11 cellular contexts compared by ENCODE assay signal in genomic region chr16:72788269-72788809, GRCh38.
A peak's percentile ranks its signal among the peaks of the same experiment; 100 is the strongest.
DNase-seq lines count a peak whose midpoint lies in the region; ATAC-seq and TF ChIP-seq lines count a peak whose summit lies in the region.
"Had no signal": no experiment of that assay in that cellular context is flagged by ENCODE, and none has a peak within 500 bp of the region (broad histone marks: within the 10 kb centered on the region; RNA-seq: fewer than 3 reads in every experiment).

No MANE protein-coding gene starts in this region.

- H3K4me1 Mint-ChIP-seq in activated T-cell treated with anti-CD3 and anti-CD28 coated beads, Interleukin-2, amount 50 U/mL, for 72 hours (ENCODE audit: low read depth): peaks cover 17% of the 10 kb centered on the region
- H3K4me1 Mint-ChIP-seq in activated naive CD8-positive, alpha-beta T cell treated with anti-CD3 and anti-CD28 coated beads for 36 hours: peaks cover 33% of the 10 kb centered on the region

- peak in 1 of 2 donors; percentile 2 for ATAC-seq in activated T-cell treated with anti-CD3 and anti-CD28 coated beads, Interleukin-2, amount 50 U/mL, for 72 hours (replicated peaks in 1 of 2)
- ATAC-seq in lower lobe of right lung (peak in 1 of 2 donors; percentile 5), thoracic aorta (ENCODE audit: insufficient number of reproducible peaks, low FRiP score, low read depth) (no peak), GM18870 (IDR thresholded peaks at IDR 0.05; ENCODE audit: unreplicated experiment) (no peak), HG03175 (IDR thresholded peaks at IDR 0.05; ENCODE audit: unreplicated experiment) (no peak)

- no peak overlapping the region for H3K27ac Mint-ChIP-seq in activated T-cell treated with anti-CD3 and anti-CD28 coated beads, Interleukin-2, amount 50 U/mL, for 72 hours
- peak overlapping the region; percentile 84 for H3K27ac Mint-ChIP-seq in activated naive CD8-positive, alpha-beta T cell treated with anti-CD3 and anti-CD28 coated beads for 36 hours

- no peak for DNase-seq in activated T-cell treated with anti-CD3 and anti-CD28 coated beads, Interleukin-2, amount 50 U/mL, for 72 hours
- no peak for DNase-seq in activated T-cell treated with anti-CD3 and anti-CD28 coated beads, Interleukin-2, amount 50 U/mL, for 1 hour
- peak; percentile 11 for DNase-seq in activated naive CD8-positive, alpha-beta T cell treated with anti-CD3 and anti-CD28 coated beads for 36 hours
- DNase-seq in lower lobe of right lung: peak; percentile 49
- DNase-seq in thoracic aorta (ENCODE audit: low spot score): no peak
- DNase-seq in DMS153 (lab: John Stamatoyannopoulos, UW): no peak
- DNase-seq: NCI-H226, WERI-Rb-1 had no signal

- H3K4me1 ChIP-seq in lower lobe of right lung (peaks cover 5% of the 10 kb centered on the region), thoracic aorta (ENCODE audit: control insufficient read depth in 1 of 2, low read depth in 2 of 2) (peaks cover 29 to 48% of the 10 kb centered on the region in 2 donors)

- TF ChIP-seq CTCF in lower lobe of right lung (IDR thresholded peaks at IDR 0.05): no peak
- TF ChIP-seq CTCF in thoracic aorta (IDR thresholded peaks at IDR 0.05): no peak

- H3K36me3 Mint-ChIP-seq in activated T-cell treated with anti-CD3 and anti-CD28 coated beads, Interleukin-2, amount 50 U/mL, for 72 hours (ENCODE audit: insufficient read depth in 2 of 2): no peaks in the 10 kb centered on the region
- H3K36me3 Mint-ChIP-seq in activated naive CD8-positive, alpha-beta T cell treated with anti-CD3 and anti-CD28 coated beads for 36 hours: peaks cover 1% of the 10 kb centered on the region

- no peaks in the 10 kb centered on the region for H3K36me3 ChIP-seq in lower lobe of right lung
- H3K36me3 ChIP-seq in thoracic aorta: peaks cover 12% of the 10 kb centered on the region

- no peaks in the 10 kb centered on the region for H3K9me3 ChIP-seq in lower lobe of right lung
- H3K9me3 ChIP-seq in thoracic aorta: no peaks in the 10 kb centered on the region
- H3K9me3 ChIP-seq: pancreas had no signal

- peak overlapping the region; percentile 71 to 76 for H3K4me3 Mint-ChIP-seq in activated T-cell treated with anti-CD3 and anti-CD28 coated beads, Interleukin-2, amount 50 U/mL, for 72 hours
- peak overlapping the region; percentile 78 for H3K4me3 Mint-ChIP-seq in activated naive CD8-positive, alpha-beta T cell treated with anti-CD3 and anti-CD28 coated beads for 36 hours

- peak overlapping the region; percentile 47 for H3K4me3 ChIP-seq in lower lobe of right lung
- H3K4me3 ChIP-seq in thoracic aorta: peak overlapping the region; percentile 85
- H3K4me3 ChIP-seq: pancreas had no signal

- H3K27ac ChIP-seq in lower lobe of right lung (no peak overlapping the region), thoracic aorta (peak overlapping the region; percentile 67 to 91)
- H3K27ac ChIP-seq: pancreas, WERI-Rb-1 had no signal

- peaks cover 24% of the 10 kb centered on the region for H3K27me3 Mint-ChIP-seq in activated T-cell treated with anti-CD3 and anti-CD28 coated beads, Interleukin-2, amount 50 U/mL, for 72 hours (ENCODE audit: low read depth)
- H3K27me3 Mint-ChIP-seq in activated naive CD8-positive, alpha-beta T cell treated with anti-CD3 and anti-CD28 coated beads for 36 hours: peaks cover 11% of the 10 kb centered on the region

- intact Hi-C loops in lower lobe of right lung (cut with DNase I): no loop called here

- no peaks in the 10 kb centered on the region for H3K27me3 ChIP-seq in lower lobe of right lung (ENCODE audit: low read depth)
- H3K27me3 ChIP-seq in thoracic aorta (replicated peaks; ENCODE audit: insufficient read depth): no peaks in the 10 kb centered on the region
- H3K27me3 ChIP-seq: pancreas had no signal

- no peaks in the 10 kb centered on the region for H3K9me3 Mint-ChIP-seq in activated T-cell treated with anti-CD3 and anti-CD28 coated beads, Interleukin-2, amount 50 U/mL, for 72 hours
- no peaks in the 10 kb centered on the region for H3K9me3 Mint-ChIP-seq in activated naive CD8-positive, alpha-beta T cell treated with anti-CD3 and anti-CD28 coated beads for 36 hours

Comparison
In these comparisons a context has a peak if more than half of its experiments do, and no peak if none do; other contexts are left out.
1. DNase-seq: peak in activated naive CD8-positive, alpha-beta T cell treated with anti-CD3 and anti-CD28 coated beads for 36 hours (single experiment) and lower lobe of right lung (single experiment); none in activated T-cell treated with anti-CD3 and anti-CD28 coated beads, Interleukin-2, amount 50 U/mL, for 72 hours (0 of 2), activated T-cell treated with anti-CD3 and anti-CD28 coated beads, Interleukin-2, amount 50 U/mL, for 1 hour (single experiment), thoracic aorta (single experiment) and DMS153 (single experiment).